Comparison of ENCODE assay signal across 12 cellular contexts in genomic region chr6:16736856-16737255, GRCh38. TPM values are rescaled to one million over a fixed set of nuclear protein-coding genes. Genes with fewer than 3 reads are reported as not detected.
A peak's percentile ranks its signal among the peaks of the same experiment; 100 is the strongest.
DNase-seq lines count a peak whose midpoint lies in the region; ATAC-seq and TF ChIP-seq lines count a peak whose summit lies in the region.
"Had no signal": no experiment of that assay in that cellular context is flagged by ENCODE, and none has a peak within 500 bp of the region (broad histone marks: within the 10 kb centered on the region; RNA-seq: fewer than 3 reads in every experiment).

No MANE protein-coding gene starts in this region.

- H3K36me3 ChIP-seq in right atrium auricular region (no peaks in the 10 kb centered on the region), uterus (no peaks in the 10 kb centered on the region)

- DNase-seq in right atrium auricular region (ENCODE audit: low spot score) (no peak), left cardiac atrium (no peak), coronary artery (ENCODE audit: low spot score) (no peak), uterus (no peak), progenitor cell of endocrine pancreas (ENCODE audit: low spot score, unreplicated experiment) (no peak)
- DNase-seq: activated CD4-positive, CD25-positive, alpha-beta regulatory T cell; activated naive CD8-positive, alpha-beta T cell treated with anti-CD3 and anti-CD28 coated beads, Interleukin-2, amount 50 U/mL, for 24 hours; dorsolateral prefrontal cortex had no signal

- H3K9me3 Mint-ChIP-seq in nephron (no peaks in the 10 kb centered on the region), progenitor cell of endocrine pancreas (ENCODE audit: low read depth) (no peaks in the 10 kb centered on the region)
- H3K9me3 Mint-ChIP-seq: activated naive CD8-positive, alpha-beta T cell treated with anti-CD3 and anti-CD28 coated beads, Interleukin-2, amount 50 U/mL, for 24 hours had no signal

- peaks cover 44% of the 10 kb centered on the region for H3K4me1 Mint-ChIP-seq in nephron
- peaks cover 24% of the 10 kb centered on the region for H3K4me1 Mint-ChIP-seq in progenitor cell of endocrine pancreas (ENCODE audit: low read depth)

- H3K27me3 Mint-ChIP-seq in nephron (ENCODE audit: low read depth) (no peaks in the 10 kb centered on the region), progenitor cell of endocrine pancreas (no peaks in the 10 kb centered on the region)
- H3K27me3 Mint-ChIP-seq: activated naive CD8-positive, alpha-beta T cell treated with anti-CD3 and anti-CD28 coated beads, Interleukin-2, amount 50 U/mL, for 24 hours had no signal

- no peak overlapping the region for H3K4me3 Mint-ChIP-seq in nephron
- no peak overlapping the region for H3K4me3 Mint-ChIP-seq in progenitor cell of endocrine pancreas (ENCODE audit: low read depth)
- H3K4me3 Mint-ChIP-seq: activated naive CD8-positive, alpha-beta T cell treated with anti-CD3 and anti-CD28 coated beads, Interleukin-2, amount 50 U/mL, for 24 hours had no signal

- no peak for ATAC-seq in left cardiac atrium
- ATAC-seq in HG02642 (IDR thresholded peaks at IDR 0.05; ENCODE audit: poor library complexity, unreplicated experiment) = no peak
- ATAC-seq in HG02970 (IDR thresholded peaks at IDR 0.05; ENCODE audit: low FRiP score, unreplicated experiment) = no peak
- ATAC-seq: activated naive CD8-positive, alpha-beta T cell treated with anti-CD3 and anti-CD28 coated beads, Interleukin-2, amount 50 U/mL, for 24 hours; GM12878 had no signal

- TF ChIP-seq CTCF in right atrium auricular region (IDR thresholded peaks at IDR 0.05) = no peak
- TF ChIP-seq CTCF in coronary artery (IDR thresholded peaks at IDR 0.05) = no peak
- no peak for TF ChIP-seq CTCF in nephron (IDR thresholded peaks at IDR 0.05; ENCODE audit: unreplicated experiment in 3 of 3)
- no peak for TF ChIP-seq CTCF in uterus (IDR thresholded peaks at IDR 0.05)
- no peak for TF ChIP-seq CTCF in progenitor cell of endocrine pancreas (IDR thresholded peaks at IDR 0.05; ENCODE audit: unreplicated experiment)

- H3K4me1 ChIP-seq in right atrium auricular region = peaks cover 0 to 63% of the 10 kb centered on the region in 2 donors
- peaks cover 0 to 6% of the 10 kb centered on the region in 2 donors for H3K4me1 ChIP-seq in uterus

- H3K36me3 Mint-ChIP-seq in nephron (ENCODE audit: low read depth) (peaks cover 33% of the 10 kb centered on the region), progenitor cell of endocrine pancreas (ENCODE audit: insufficient read depth) (peaks cover 4% of the 10 kb centered on the region)

- H3K9me3 ChIP-seq in right atrium auricular region = no peaks in the 10 kb centered on the region
- H3K9me3 ChIP-seq in uterus = no peaks in the 10 kb centered on the region

- no peak for TF ChIP-seq POLR2A in uterus (IDR thresholded peaks at IDR 0.05)

- H3K4me3 ChIP-seq in right atrium auricular region (no peak overlapping the region), coronary artery (peak overlapping the region; percentile 22), uterus (no peak overlapping the region)
- H3K4me3 ChIP-seq: GM12878 had no signal

- intact Hi-C loops in left cardiac atrium (cut with DNase I) (no loop called here), uterus (cut with DNase I; ENCODE audit: low total_unique reads) (no loop called here)

- H3K27ac Mint-ChIP-seq in nephron = peak overlapping the region; percentile 21 to 55 (median 49)
- no peak overlapping the region for H3K27ac Mint-ChIP-seq in progenitor cell of endocrine pancreas

- H3K27ac ChIP-seq in right atrium auricular region (peak overlapping the region; percentile 14 to 25), coronary artery (peak overlapping the region; percentile 1 to 43), uterus (peak overlapping the region; percentile 36 to 78)

- H3K27me3 ChIP-seq in right atrium auricular region (no peaks in the 10 kb centered on the region), uterus (no peaks in the 10 kb centered on the region)
- H3K27me3 ChIP-seq: dorsolateral prefrontal cortex had no signal

RNA-seq across cellular contexts. Expression of gene ATXN1, which starts 24.4 kb away (rescaled TPM):
- total RNA-seq in right atrium auricular region = 10 to 100 TPM; 41.8 to 62.0 TPM
- 10 to 100 TPM; 34.6 to 36.7 TPM for total RNA-seq in left cardiac atrium
- total RNA-seq in uterus = 100 to 1,000 TPM in 1 of 4 donors, 10 to 100 TPM in 3; 21.0 to 102 (median 51.1) TPM
- 35.8 and 37.5 TPM in 2 replicates for total RNA-seq in progenitor cell of endocrine pancreas
